11 cellular contexts compared by ENCODE assay signal in the genomic region with DNA sequence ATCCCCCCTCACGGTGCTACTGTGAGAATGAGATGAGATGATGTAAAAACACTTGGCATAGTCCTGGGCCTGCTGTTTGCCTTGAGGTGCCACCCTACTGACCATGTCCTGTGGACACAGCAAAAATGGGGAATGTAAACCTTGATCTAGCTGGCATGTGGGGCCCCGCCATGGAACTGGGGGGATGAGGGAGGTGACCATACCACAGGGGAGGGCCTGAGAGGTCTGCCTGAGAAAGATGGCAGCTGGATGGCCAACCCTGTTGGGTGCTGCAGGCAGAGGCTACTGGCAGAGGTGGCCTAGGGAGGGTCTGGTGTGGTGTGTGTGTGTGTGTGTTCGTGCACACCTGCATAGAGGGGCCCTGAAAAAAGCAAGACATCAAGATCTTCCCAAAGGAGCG. TPM values are rescaled to one million over a fixed set of nuclear protein-coding genes. Genes with fewer than 3 reads are reported as not detected.
DNase-seq lines count a peak whose midpoint lies in the region; ATAC-seq and TF ChIP-seq lines count a peak whose summit lies in the region.
"Had no signal": no experiment of that assay in that cellular context is flagged by ENCODE, and none has a peak within 500 bp of the region (broad histone marks: within the 10 kb centered on the region; RNA-seq: fewer than 3 reads in every experiment).

No MANE protein-coding gene starts in this region.

- H3K27me3 ChIP-seq in Caco-2 (replicated peaks; ENCODE audit: control insufficient read depth, insufficient read depth, low read length) (no peaks in the 10 kb centered on the region), OCI-LY3 (ENCODE audit: low read depth, low read length) (no peaks in the 10 kb centered on the region), iPS-18a (ENCODE audit: control insufficient read depth, insufficient read depth, low read length) (peaks cover 32% of the 10 kb centered on the region), gastrocnemius medialis (peaks cover 3 to 28% (median 22%) of the 10 kb centered on the region in 3 donors)

- H3K4me3 Mint-ChIP-seq in Caco-2 (ENCODE audit: unreplicated experiment), result peak overlapping the region; percentile 79

- H3K36me3 ChIP-seq in Caco-2 (ENCODE audit: control insufficient read depth, insufficient read depth, low read length) (peaks cover 6% of the 10 kb centered on the region; the same call in 1 of the 2 replicates), OCI-LY3 (replicated peaks; ENCODE audit: low read depth, low read length) (no peaks in the 10 kb centered on the region), iPS-18a (ENCODE audit: control insufficient read depth, low read depth, low read length) (no peaks in the 10 kb centered on the region), gastrocnemius medialis (no peaks in the 10 kb centered on the region)

- CTCF ChIA-PET in Caco-2 (lab: Charles Lee), result interaction anchor here (0.7 to 3.4 kb wide), 2 partner anchors 18 to 1898 kb away, joined by 6 to 33 read pairs; no protein-coding TSS in a partner anchor

- no peak for ATAC-seq in gastrocnemius medialis
- no peak for ATAC-seq in HG03025 (IDR thresholded peaks at IDR 0.05; ENCODE audit: low FRiP score, unreplicated experiment)

- BruUV-seq in Caco-2 (replicated peaks; lab: Mats Ljungman, UMichigan), result no TSS peak

- peak overlapping the region; percentile 55; the same call in 1 of the 2 replicates for H3K9ac ChIP-seq in OCI-LY3 (ENCODE audit: low read length)
- no peak overlapping the region for H3K9ac ChIP-seq in iPS-18a (ENCODE audit: low read length)
- H3K9ac ChIP-seq: KMS-11 had no signal

- intact Hi-C loops in Caco-2 (cut with micrococcal nuclease; ENCODE audit: unreplicated experiment), result no loop called here
- intact Hi-C loops in gastrocnemius medialis (cut with DNase I; ENCODE audit: low total_unique reads), result no loop called here

- no peaks in the 10 kb centered on the region for H3K79me2 ChIP-seq in OCI-LY3 (ENCODE audit: low read length)

- H4K20me1 ChIP-seq in OCI-LY3 (ENCODE audit: insufficient read depth, low read length), result no peaks in the 10 kb centered on the region

- no peak overlapping the region for H3K27ac ChIP-seq in OCI-LY3 (ENCODE audit: low read length)
- H3K27ac ChIP-seq in iPS-18a (ENCODE audit: low read length), result no peak overlapping the region
- peak overlapping the region in 3 of 4 donors; percentile 73 to 80 (median 75) for H3K27ac ChIP-seq in gastrocnemius medialis
- H3K27ac ChIP-seq: KMS-11 had no signal

- H2AFZ ChIP-seq in OCI-LY3 (ENCODE audit: low read depth, low read length), result no peak overlapping the region

- H3K4me2 ChIP-seq in OCI-LY3 (ENCODE audit: low read length), result peak overlapping the region; percentile 53
- H3K4me2 ChIP-seq: KMS-11 had no signal

- no peak for TF ChIP-seq CTCF in Caco-2 (IDR thresholded peaks at IDR 0.05; ENCODE audit: insufficient read depth in 1 of 2, low read depth in 1 of 2, low read length in 1 of 2, severe bottlenecking in 1 of 2, unreplicated experiment in 1 of 2)
- no peak for TF ChIP-seq CTCF in OCI-LY3 (IDR thresholded peaks at IDR 0.05; ENCODE audit: low read depth, low read length)
- TF ChIP-seq CTCF in gastrocnemius medialis (IDR thresholded peaks at IDR 0.05 in 4 of 5, conservative IDR thresholded peaks at IDR 0.05 in 1 of 5), result no peak

- H3K4me1 ChIP-seq in Caco-2 (peaks cover 18% of the 10 kb centered on the region), OCI-LY3 (ENCODE audit: low read length) (peaks cover 27% of the 10 kb centered on the region), iPS-18a (ENCODE audit: control insufficient read depth, low read depth, low read length) (peaks cover 16% of the 10 kb centered on the region), gastrocnemius medialis (peaks cover 6 to 7% of the 10 kb centered on the region in 2 donors)

- no peak for TF ChIP-seq POLR2A in gastrocnemius medialis (IDR thresholded peaks at IDR 0.05)

- H3K36me3 Mint-ChIP-seq in Caco-2 (ENCODE audit: insufficient read depth, unreplicated experiment), result peaks cover 41% of the 10 kb centered on the region

- H3K27me3 Mint-ChIP-seq in Caco-2 (ENCODE audit: insufficient read depth, unreplicated experiment), result no peaks in the 10 kb centered on the region

- POLR2A ChIA-PET in Caco-2 (lab: Charles Lee), result interaction anchor here (0.6 to 1.2 kb wide), 2 partner anchors 18 kb away, joined by 3 to 17 read pairs; no protein-coding TSS in a partner anchor

- in situ Hi-C loops in gastrocnemius medialis (cut with MboI; ENCODE audit: low sequenced_read_pairs in 4 of 4), result no loop called here

- H3K4me3 ChIP-seq in Caco-2 (ENCODE audit: low read depth, low read length) (peak overlapping the region; percentile 87), OCI-LY3 (ENCODE audit: low read length) (peak overlapping the region; percentile 72), iPS-18a (ENCODE audit: low read length) (peak overlapping the region; percentile 63), gastrocnemius medialis (peak overlapping the region in 3 of 4 donors; percentile 53 to 69 (median 55))

- H3K9me3 ChIP-seq in Caco-2 (no peaks in the 10 kb centered on the region), OCI-LY3 (ENCODE audit: insufficient read depth, low read length) (no peaks in the 10 kb centered on the region), iPS-18a (ENCODE audit: control insufficient read depth, low read depth, low read length) (no peaks in the 10 kb centered on the region), gastrocnemius medialis (no peaks in the 10 kb centered on the region)

- H3K27ac Mint-ChIP-seq in Caco-2 (ENCODE audit: unreplicated experiment), result peak overlapping the region; percentile 82

- no peaks in the 10 kb centered on the region for H3K9me3 Mint-ChIP-seq in Caco-2 (ENCODE audit: unreplicated experiment)

- no peak for DNase-seq in Caco-2
- DNase-seq in gastrocnemius medialis, result no peak
- DNase-seq in NOMO-1 (lab: John Stamatoyannopoulos, UW; ENCODE audit: unreplicated experiment in 2 of 2), result no peak
- DNase-seq in foreskin melanocyte, result no peak
- no peak for DNase-seq in glomerular visceral epithelial cell (ENCODE audit: extremely low spot score)
- DNase-seq: NCI-H524 treated with DMSO at 0.1 percent for 48 hours, T1000 had no signal

- peaks cover 54% of the 10 kb centered on the region for H3K4me1 Mint-ChIP-seq in Caco-2 (ENCODE audit: low read depth, unreplicated experiment)

RNA-seq across cellular contexts. Expression of a gene that starts 0.8 kb away (rescaled TPM):
- total RNA-seq in Caco-2 (2022), result 44.1 and 47.5 TPM in 2 replicates
- 1 to 10 TPM in 3 of 4 donors, under 1 TPM in 1; 0.53 to 2.5 (median 2.1) TPM for total RNA-seq in gastrocnemius medialis

RNA-seq across cellular contexts. Expression of a gene that starts 27.7 kb away (rescaled TPM):
- total RNA-seq in Caco-2 (2022) (10.9 and 11.0 TPM in 2 replicates), gastrocnemius medialis (under 1 TPM in 1 of 4 donors, not detected in 3; 0.56 TPM)

Comparison
In these comparisons a context has a peak if more than half of its experiments do, and no peak if none do; other contexts are left out.
1. H3K27ac ChIP-seq: peak in gastrocnemius medialis (3 of 4); none in OCI-LY3 (single experiment) and iPS-18a (single experiment).
2. RNA of a gene that starts 0.8 kb away (total RNA-seq): 44.1 to 47.5 TPM in Caco-2; 0.53 to 2.5 TPM in gastrocnemius medialis; every median in the first group is over 10 times any median in the second.
3. Peak in every context shown above with its lines, with median percentiles within 50 percentile points of each other: H3K4me3 ChIP-seq.